ENCODE assay signal across 9 cellular contexts in the genomic region with DNA sequence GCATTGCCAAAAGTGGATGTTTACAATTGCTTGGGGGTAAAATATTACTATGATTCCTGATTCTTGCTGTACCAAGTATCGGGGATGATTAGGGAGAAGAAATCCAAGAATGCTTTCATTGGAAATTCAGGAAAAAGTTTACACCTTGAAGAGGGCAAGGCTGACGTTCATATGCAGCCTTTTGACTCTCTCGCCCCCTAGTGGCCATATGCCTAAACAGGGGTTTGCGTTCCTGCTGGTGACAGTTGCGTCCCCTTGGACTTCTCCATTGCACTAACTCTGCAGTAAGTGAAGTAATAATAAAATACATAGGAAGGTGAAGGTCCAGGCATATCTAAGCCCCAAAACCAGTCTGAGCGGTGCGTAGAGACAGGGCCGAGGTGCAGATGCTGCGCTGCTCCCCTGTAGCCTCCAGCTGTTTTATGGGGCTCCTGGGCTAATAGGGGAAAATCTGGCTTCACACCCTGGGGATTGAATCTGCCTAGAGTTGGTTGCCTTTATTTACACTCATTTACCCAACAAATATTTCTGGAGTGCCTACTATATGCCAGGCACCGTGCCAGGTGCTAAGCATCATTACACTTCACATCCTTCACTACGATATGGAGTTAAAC. TPM values are rescaled to one million over a fixed set of nuclear protein-coding genes. Genes with fewer than 3 reads are reported as not detected.
DNase-seq lines count a peak whose midpoint lies in the region; FAIRE-seq and TF ChIP-seq lines count a peak whose summit lies in the region.
"Had no signal": no experiment of that assay in that cellular context is flagged by ENCODE, and none has a peak within 500 bp of the region (broad histone marks: within the 10 kb centered on the region; RNA-seq: fewer than 3 reads in every experiment).

No MANE protein-coding gene starts in this region.

- no peaks in the 10 kb centered on the region for H4K20me1 ChIP-seq in mammary epithelial cell (ENCODE audit: insufficient read depth, low read length)
- H4K20me1 ChIP-seq: BLaER1 had no signal

- no peak overlapping the region for H3K4me2 ChIP-seq in mammary epithelial cell (ENCODE audit: insufficient read depth, low read depth, low read length)
- H3K4me2 ChIP-seq: BLaER1 had no signal

- dilution Hi-C loops in mammary epithelial cell (cut with HindIII; ENCODE audit: low sequenced_read_pairs) = loop anchor here (5.0 kb wide), 1 partner anchor 69 kb away; no protein-coding TSS in a partner anchor

- H3K79me2 ChIP-seq in mammary epithelial cell (ENCODE audit: insufficient read depth, low read length) = no peaks in the 10 kb centered on the region

- peak; percentile 77 for TF ChIP-seq CTCF in WERI-Rb-1 (IDR thresholded peaks at IDR 0.05; ENCODE audit: low read depth, low read length)
- TF ChIP-seq CTCF in mammary epithelial cell (conservative IDR thresholded peaks at IDR 0.05 in 1 of 2, IDR thresholded peaks at IDR 0.05 in 1 of 2; ENCODE audit: extremely low read depth in 1 of 2, insufficient read depth in 1 of 2, low read depth in 1 of 2, low read length in 2 of 2) = peak; percentile 97 to 99
- peak; percentile 99 for TF ChIP-seq CTCF in kidney (IDR thresholded peaks at IDR 0.05; ENCODE audit: borderline replicate concordance, extremely low read depth, insufficient read depth)

- H3K36me3 ChIP-seq in WERI-Rb-1 = no peaks in the 10 kb centered on the region
- no peaks in the 10 kb centered on the region for H3K36me3 ChIP-seq in mammary epithelial cell (ENCODE audit: insufficient read depth, low read length)
- no peaks in the 10 kb centered on the region for H3K36me3 ChIP-seq in kidney (ENCODE audit: control insufficient read depth in 1 of 2, insufficient read depth in 2 of 2, low read length in 2 of 2)
- H3K36me3 ChIP-seq: BLaER1 had no signal

- intact Hi-C loops in mammary epithelial cell (cut with micrococcal nuclease) (loop anchor here (1.0 to 10.0 kb wide), 3 partner anchors 164 to 492 kb away; no protein-coding TSS in a partner anchor), kidney (cut with DNase I) (loop anchor here (5.0 kb wide), 1 partner anchor 204 kb away; no protein-coding TSS in a partner anchor)

- FAIRE-seq in kidney (lab: Jason Lieb, UNC) = peak; percentile 45

- no peak overlapping the region for H3K4me3 ChIP-seq in WERI-Rb-1 (ENCODE audit: low read depth, low read length)
- no peak overlapping the region for H3K4me3 ChIP-seq in mammary epithelial cell (replicated peaks in 1 of 3; ENCODE audit: insufficient read depth in 1 of 3, low read depth in 2 of 3, low read length in 3 of 3)
- no peak overlapping the region for H3K4me3 ChIP-seq in kidney (ENCODE audit: low read length in 2 of 2)
- H3K4me3 ChIP-seq: BLaER1 had no signal

- H3K27me3 ChIP-seq in WERI-Rb-1 (ENCODE audit: insufficient read depth, low read depth, severe bottlenecking) (no peaks in the 10 kb centered on the region), mammary epithelial cell (ENCODE audit: insufficient read depth, low read length) (no peaks in the 10 kb centered on the region)
- H3K27me3 ChIP-seq: BLaER1 had no signal

- 38% methylated on average over 11 of the region's 11 CpGs for WGBS in mammary epithelial cell (ENCODE audit: low coverage, missing lambda C conversion rate)

- H3K9me3 ChIP-seq in WERI-Rb-1 (ENCODE audit: severe bottlenecking) (no peaks in the 10 kb centered on the region), mammary epithelial cell (replicated peaks; ENCODE audit: insufficient read depth, low read length) (no peaks in the 10 kb centered on the region), kidney (ENCODE audit: control insufficient read depth in 1 of 2, low read length in 2 of 2) (no peaks in the 10 kb centered on the region)
- H3K9me3 ChIP-seq: BLaER1 had no signal

- BruUV-seq in mammary epithelial cell (replicated peaks; lab: Mats Ljungman, UMichigan) = no TSS peak

- H3K27ac ChIP-seq in WERI-Rb-1 = no peak overlapping the region
- no peak overlapping the region for H3K27ac ChIP-seq in mammary epithelial cell (ENCODE audit: insufficient read depth, low read depth, low read length)
- no peak overlapping the region for H3K27ac ChIP-seq in kidney (ENCODE audit: low read depth in 2 of 2, low read length in 2 of 2)
- H3K27ac ChIP-seq: BLaER1 had no signal

- H2AFZ ChIP-seq in mammary epithelial cell (ENCODE audit: low read depth, low read length) = no peak overlapping the region

- in situ Hi-C loops in mammary epithelial cell (cut with MboI; ENCODE audit: low sequenced_read_pairs in 2 of 2) = loop anchor here in 1 of 2 donors (25.0 kb wide), 1 partner anchor 209 kb away; no protein-coding TSS in a partner anchor

- POLR2A ChIA-PET in HEK293T (lab: Yijun Ruan, JAX) = no interaction called here

- DNase-seq in DMS153 treated with DMSO at 0.1 percent for 48 hours (lab: John Stamatoyannopoulos, UW; ENCODE audit: unreplicated experiment) (peak; percentile 3), DMS153 (lab: John Stamatoyannopoulos, UW) (no peak), HEK293T (ENCODE audit: extremely low spot score) (peak; percentile 78), NAMALWA (ENCODE audit: low spot score) (peak; percentile 73), WERI-Rb-1 (peak; percentile 70), mammary epithelial cell (peak; percentile 40), kidney (peak; percentile 81)
- DNase-seq in stimulated activated CD4-positive, alpha-beta T cell treated with anti-CD3 and anti-CD28 coated beads, Interleukin-4, amount 100 ng/mL, for 1 hour = peak; percentile 57

- CTCF ChIA-PET in HEK293T (lab: Yijun Ruan, JAX) (interaction anchor here (0.6 to 1.7 kb wide), 8 partner anchors 8 to 202 kb away, joined by 3 to 7 read pairs (median 4); no protein-coding TSS in a partner anchor), mammary epithelial cell (lab: Charles Lee; ENCODE audit: low non-redundant PET) (interaction anchor here (0.5 to 0.6 kb wide), 2 partner anchors 200 to 202 kb away, joined by 3 read pairs; no protein-coding TSS in a partner anchor)

- H3K9ac ChIP-seq in mammary epithelial cell (ENCODE audit: insufficient read depth, low read length) (no peak overlapping the region), kidney (ENCODE audit: low read length in 2 of 2) (no peak overlapping the region)
- H3K9ac ChIP-seq: BLaER1 had no signal

- H3K4me1 ChIP-seq in mammary epithelial cell (ENCODE audit: insufficient read depth, low read length) (no peaks in the 10 kb centered on the region), kidney (ENCODE audit: control insufficient read depth in 1 of 2, insufficient read depth in 1 of 2, low read depth in 1 of 2, low read length in 2 of 2) (peaks cover 0 to 3% of the 10 kb centered on the region in 2 donors)
- H3K4me1 ChIP-seq: BLaER1 had no signal

TF ChIP-seq in HEK293T, 16 proteins besides CTCF, POLR2A, EP300 and RAD21:
- TF ChIP-seq SUZ12 (IDR thresholded peaks at IDR 0.05) (no peak), HDGF (IDR thresholded peaks at IDR 0.05; ENCODE audit: borderline replicate concordance) (no peak), FOXK2 (IDR thresholded peaks at IDR 0.05) (no peak), NFRKB (IDR thresholded peaks at IDR 0.05) (no peak), CTBP1 (IDR thresholded peaks at IDR 0.05; ENCODE audit: borderline replicate concordance) (no peak), SP1 (IDR thresholded peaks at IDR 0.05) (no peak), ELF4 (IDR thresholded peaks at IDR 0.05) (no peak), TARDBP (IDR thresholded peaks at IDR 0.05) (no peak), FOXM1 (IDR thresholded peaks at IDR 0.05; ENCODE audit: borderline replicate concordance) (no peak)

RNA-seq across cellular contexts. Expression of a gene that starts 12.4 kb away (rescaled TPM):
- 10 to 100 TPM; 39.3 to 47.5 TPM for total RNA-seq in mammary epithelial cell
- polyA plus RNA-seq in mammary epithelial cell = 12.3 TPM
- polyA minus RNA-seq in mammary epithelial cell = 23.6 TPM
- 63.8 TPM for total RNA-seq in kidney
- 10.4 TPM for polyA plus RNA-seq in kidney (ENCODE audit: insufficient read depth, low read depth, low replicate concordance)
